In genomic region chr12:9588749-9589148, GRCh38 we compare ENCODE assay signal across 1 cellular context.
TF ChIP-seq lines count a peak whose summit lies in the region.

No MANE protein-coding gene starts in this region.

TF ChIP-seq in HepG2, 621 proteins besides CTCF, POLR2A, EP300 and RAD21 (continued from another document):
- TF ChIP-seq, protein P1, sequence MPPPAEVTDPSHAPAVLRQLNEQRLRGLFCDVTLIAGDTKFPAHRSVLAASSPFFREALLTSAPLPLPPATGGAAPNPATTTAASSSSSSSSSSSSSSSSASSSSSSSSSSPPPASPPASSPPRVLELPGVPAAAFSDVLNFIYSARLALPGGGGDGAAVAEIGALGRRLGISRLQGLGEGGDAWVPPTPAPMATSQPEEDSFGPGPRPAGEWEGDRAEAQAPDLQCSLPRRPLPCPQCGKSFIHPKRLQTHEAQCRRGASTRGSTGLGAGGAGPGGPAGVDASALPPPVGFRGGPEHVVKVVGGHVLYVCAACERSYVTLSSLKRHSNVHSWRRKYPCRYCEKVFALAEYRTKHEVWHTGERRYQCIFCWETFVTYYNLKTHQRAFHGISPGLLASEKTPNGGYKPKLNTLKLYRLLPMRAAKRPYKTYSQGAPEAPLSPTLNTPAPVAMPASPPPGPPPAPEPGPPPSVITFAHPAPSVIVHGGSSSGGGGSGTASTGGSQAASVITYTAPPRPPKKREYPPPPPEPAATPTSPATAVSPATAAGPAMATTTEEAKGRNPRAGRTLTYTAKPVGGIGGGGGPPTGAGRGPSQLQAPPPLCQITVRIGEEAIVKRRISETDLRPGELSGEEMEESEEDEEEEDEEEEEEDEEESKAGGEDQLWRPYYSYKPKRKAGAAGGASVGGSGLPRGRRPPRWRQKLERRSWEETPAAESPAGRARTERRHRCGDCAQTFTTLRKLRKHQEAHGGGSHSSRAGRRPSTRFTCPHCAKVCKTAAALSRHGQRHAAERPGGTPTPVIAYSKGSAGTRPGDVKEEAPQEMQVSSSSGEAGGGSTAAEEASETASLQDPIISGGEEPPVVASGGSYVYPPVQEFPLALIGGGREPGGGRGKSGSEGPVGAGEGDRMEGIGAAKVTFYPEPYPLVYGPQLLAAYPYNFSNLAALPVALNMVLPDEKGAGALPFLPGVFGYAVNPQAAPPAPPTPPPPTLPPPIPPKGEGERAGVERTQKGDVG (CRISPR knock-in tag; IDR thresholded peaks at IDR 0.05; ENCODE audit: borderline replicate concordance) = no peak
- TF ChIP-seq ARNT2 (CRISPR knock-in tag; IDR thresholded peaks at IDR 0.05; ENCODE audit: low read depth) (no peak), TMF1 (CRISPR knock-in tag; IDR thresholded peaks at IDR 0.05; ENCODE audit: low read depth) (no peak), MIXL1 (CRISPR knock-in tag; IDR thresholded peaks at IDR 0.05) (0 out of 2 replicates have a peak, but pooled peaks have one; percentile 31), ATF3 (CRISPR knock-in tag; IDR thresholded peaks at IDR 0.05) (peak; percentile 33; the same call in 1 of the 2 replicates), ZNF644 (CRISPR knock-in tag; IDR thresholded peaks at IDR 0.05; ENCODE audit: low read depth) (peak; percentile 54; the same call in 1 of the 2 replicates), FOXO1 (CRISPR knock-in tag; IDR thresholded peaks at IDR 0.05) (peak; percentile 21; the same call in 1 of the 2 replicates), ZMYM4 (CRISPR knock-in tag; IDR thresholded peaks at IDR 0.05) (peak; percentile 87), ZNF749 (CRISPR knock-in tag; IDR thresholded peaks at IDR 0.05; ENCODE audit: borderline replicate concordance) (no peak), ARID5B (CRISPR knock-in tag; IDR thresholded peaks at IDR 0.05) (peak; percentile 30; the same call in 1 of the 2 replicates), ZNF329 (CRISPR knock-in tag; IDR thresholded peaks at IDR 0.05; ENCODE audit: low read depth) (no peak), ZNF496 (CRISPR knock-in tag; IDR thresholded peaks at IDR 0.05; ENCODE audit: insufficient replicate concordance) (no peak), ZKSCAN5 (CRISPR knock-in tag; IDR thresholded peaks at IDR 0.05) (no peak), MIER2 (CRISPR knock-in tag; IDR thresholded peaks at IDR 0.05) (no peak), NPAS2 (CRISPR knock-in tag; IDR thresholded peaks at IDR 0.05; ENCODE audit: borderline replicate concordance) (no peak), SYNCRIP (IDR thresholded peaks at IDR 0.05; ENCODE audit: insufficient read depth, low read depth, low read length) (no peak), E2F5 (CRISPR knock-in tag; conservative IDR thresholded peaks at IDR 0.05) (no peak), MAX (IDR thresholded peaks at IDR 0.05) (peak; percentile 64)
- TF ChIP-seq, protein P2, sequence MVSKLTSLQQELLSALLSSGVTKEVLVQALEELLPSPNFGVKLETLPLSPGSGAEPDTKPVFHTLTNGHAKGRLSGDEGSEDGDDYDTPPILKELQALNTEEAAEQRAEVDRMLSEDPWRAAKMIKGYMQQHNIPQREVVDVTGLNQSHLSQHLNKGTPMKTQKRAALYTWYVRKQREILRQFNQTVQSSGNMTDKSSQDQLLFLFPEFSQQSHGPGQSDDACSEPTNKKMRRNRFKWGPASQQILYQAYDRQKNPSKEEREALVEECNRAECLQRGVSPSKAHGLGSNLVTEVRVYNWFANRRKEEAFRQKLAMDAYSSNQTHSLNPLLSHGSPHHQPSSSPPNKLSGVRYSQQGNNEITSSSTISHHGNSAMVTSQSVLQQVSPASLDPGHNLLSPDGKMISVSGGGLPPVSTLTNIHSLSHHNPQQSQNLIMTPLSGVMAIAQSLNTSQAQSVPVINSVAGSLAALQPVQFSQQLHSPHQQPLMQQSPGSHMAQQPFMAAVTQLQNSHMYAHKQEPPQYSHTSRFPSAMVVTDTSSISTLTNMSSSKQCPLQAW (CRISPR knock-in tag; IDR thresholded peaks at IDR 0.05) = peak; percentile 19; the same call in 1 of the 2 replicates
